8 cellular contexts compared by ENCODE assay signal in the genomic region with DNA sequence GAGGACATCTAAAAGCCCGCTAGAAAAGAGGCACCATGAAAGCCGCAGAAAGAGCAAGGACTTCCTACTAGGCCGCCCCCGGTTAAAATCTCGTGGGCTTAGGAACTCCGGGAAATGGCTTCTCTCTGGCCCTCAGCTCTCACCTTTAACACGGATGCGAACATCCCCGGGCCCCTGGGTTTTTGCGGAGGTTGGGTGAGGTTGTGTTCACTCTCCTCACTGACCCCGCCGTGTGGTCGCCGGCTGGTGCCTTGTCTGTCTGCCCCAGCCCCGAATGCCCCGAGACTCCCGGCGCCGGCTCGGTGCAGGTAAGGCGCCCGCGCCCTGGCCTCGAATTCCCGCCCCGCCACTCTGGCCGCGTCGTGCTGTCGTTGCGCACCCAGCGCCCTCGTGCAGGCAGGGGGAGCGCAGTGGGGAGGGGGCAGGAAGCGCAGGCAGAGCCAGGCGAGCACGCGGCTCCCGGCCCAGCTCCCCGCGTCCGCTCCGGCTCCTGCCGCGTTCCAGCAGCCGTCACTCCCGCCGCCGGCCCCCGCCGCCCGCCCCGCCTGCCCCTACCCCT. TPM values are rescaled to one million over a fixed set of nuclear protein-coding genes. Genes with fewer than 3 reads are reported as not detected.
DNase-seq lines count a peak whose midpoint lies in the region; ATAC-seq and TF ChIP-seq lines count a peak whose summit lies in the region.

A gene (plus strand): TSS at position 437 of the 559 bp plus-strand sequence. CDS start 326 bp downstream, outside the sequence.

- H3K36me3 ChIP-seq in DOHH2 (ENCODE audit: control insufficient read depth, low read length) (no peaks in the 10 kb centered on the region; the same call in 1 of the 2 replicates), left ventricle myocardium inferior (no peaks in the 10 kb centered on the region), skeletal muscle tissue (ENCODE audit: control insufficient read depth in 3 of 3, insufficient read depth in 3 of 3, low read length in 3 of 3) (no peaks in the 10 kb centered on the region)

- no peak for TF ChIP-seq CTCF in DOHH2 (IDR thresholded peaks at IDR 0.05; ENCODE audit: low read depth, low read length, poor library complexity, severe bottlenecking)
- TF ChIP-seq CTCF in left ventricle myocardium inferior (IDR thresholded peaks at IDR 0.05; ENCODE audit: borderline replicate concordance) = no peak

- no peak within 1 kb of the TSS for H3K27ac ChIP-seq in DOHH2 (ENCODE audit: low read depth, low read length)
- H3K27ac ChIP-seq in left ventricle myocardium inferior (replicated peaks) = no peak within 1 kb of the TSS
- H3K27ac ChIP-seq in skeletal muscle tissue (ENCODE audit: low read depth, low read length) = no peak within 1 kb of the TSS

- H3K9me3 ChIP-seq in DOHH2 (ENCODE audit: control insufficient read depth, insufficient read depth, low read length) (no peaks in the 10 kb centered on the region), left ventricle myocardium inferior (replicated peaks) (no peaks in the 10 kb centered on the region), skeletal muscle tissue (ENCODE audit: control insufficient read depth in 3 of 3, low read length in 3 of 3) (no peaks in the 10 kb centered on the region)

- H3K9me2 ChIP-seq in DOHH2 (replicated peaks; ENCODE audit: control insufficient read depth, low read length) = no peaks in the 10 kb centered on the region

- ATAC-seq in HG03139 (IDR thresholded peaks at IDR 0.05; ENCODE audit: unreplicated experiment) (no peak), HG02678 (IDR thresholded peaks at IDR 0.05; ENCODE audit: unreplicated experiment) (no peak)

- peaks cover 18% of the 10 kb centered on the region for H3K27me3 ChIP-seq in DOHH2 (ENCODE audit: control insufficient read depth, low read length)
- H3K27me3 ChIP-seq in left ventricle myocardium inferior (ENCODE audit: low read depth) = peaks cover 42% of the 10 kb centered on the region
- peaks cover 7 to 23% (median 15%) of the 10 kb centered on the region in 3 donors for H3K27me3 ChIP-seq in skeletal muscle tissue (ENCODE audit: control insufficient read depth in 3 of 3, insufficient read depth in 3 of 3, low read length in 3 of 3)

- H3K4me3 ChIP-seq in DOHH2 (ENCODE audit: low read length) (peak within 1 kb of the TSS; percentile 69), left ventricle myocardium inferior (peak within 1 kb of the TSS; percentile 62), skeletal muscle tissue (ENCODE audit: low read length in 3 of 3) (peak within 1 kb of the TSS; percentile 30 to 61 (median 54))

- H3F3A ChIP-seq in DOHH2 (ENCODE audit: control insufficient read depth, insufficient read depth) = peaks cover 15% of the 10 kb centered on the region

- peak; percentile 18 for DNase-seq in NOMO-1 treated with DMSO at 0.1 percent for 48 hours (lab: John Stamatoyannopoulos, UW; ENCODE audit: unreplicated experiment)
- peak; percentile 64 for DNase-seq in activated gamma-delta T cell treated with Interleukin-2 at 50 U/mL for 16 hours
- DNase-seq in left ventricle myocardium inferior = peak; percentile 31
- DNase-seq in SK-N-DZ (ENCODE audit: low spot score) = no peak

- intact Hi-C loops in left ventricle myocardium inferior (cut with micrococcal nuclease) = no loop called here

- H3K79me2 ChIP-seq in DOHH2 (ENCODE audit: control insufficient read depth, low read length) = no peaks in the 10 kb centered on the region

- H4K20me1 ChIP-seq in DOHH2 (ENCODE audit: control insufficient read depth, insufficient read depth, low read depth, low read length) = no peaks in the 10 kb centered on the region

- peak within 1 kb of the TSS; percentile 76 for H3K4me2 ChIP-seq in DOHH2 (ENCODE audit: low read length)

- H3K4me1 ChIP-seq in DOHH2 (ENCODE audit: control insufficient read depth, low read length) (peaks cover 61% of the 10 kb centered on the region), left ventricle myocardium inferior (peaks cover 35% of the 10 kb centered on the region), skeletal muscle tissue (ENCODE audit: control insufficient read depth in 3 of 3, insufficient read depth in 3 of 3, low read length in 3 of 3) (peaks cover 0 to 18% (median 15%) of the 10 kb centered on the region in 3 donors)

- H3K9ac ChIP-seq in skeletal muscle tissue (ENCODE audit: low read depth in 1 of 3, low read length in 3 of 3) = peak within 1 kb of the TSS; percentile 33 to 57 (median 56)

RNA-seq across cellular contexts. Expression of the gene that starts here (rescaled TPM):
- total RNA-seq in left ventricle myocardium inferior (not detected), skeletal muscle tissue (0.52 TPM)
- polyA plus RNA-seq in SK-N-DZ (2014; cell fraction: cytosol; rRNA removed) = 0.19 and 0.83 TPM in 2 replicates
- 0.15 and 0.46 TPM in 2 replicates for polyA plus RNA-seq in SK-N-DZ (2014; cell fraction: nucleus; rRNA removed)

Comparison
In these comparisons a context has a peak if more than half of its experiments do, and no peak if none do; other contexts are left out.
1. Peak in DNase-seq and H3K4me3 ChIP-seq in left ventricle myocardium inferior; RNA of the gene not detected or under 1 TPM.